ENCODE assay signal across 8 cellular contexts in the genomic region with DNA sequence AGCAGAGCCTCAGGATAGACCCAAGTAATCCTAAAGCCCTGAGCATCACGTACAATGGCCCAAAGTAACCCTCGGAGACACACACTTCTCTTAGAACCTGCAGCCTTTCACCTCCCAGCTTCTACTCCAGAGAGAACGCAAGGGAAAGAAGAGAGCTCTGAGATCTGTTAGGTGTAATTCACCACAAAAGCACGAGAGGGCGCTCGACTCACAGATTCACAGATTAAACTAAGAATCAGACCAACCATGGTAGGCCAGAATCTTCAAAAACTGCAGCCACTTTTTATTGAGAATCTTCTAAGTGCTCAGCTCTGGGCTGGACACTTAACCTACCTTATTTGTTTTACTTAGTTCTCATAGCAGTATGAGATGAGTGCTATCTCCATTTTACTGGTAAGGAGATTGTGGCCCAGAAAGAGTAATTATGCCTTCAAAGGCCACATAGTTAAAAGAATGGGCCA. TPM values are rescaled to one million over a fixed set of nuclear protein-coding genes. Genes with fewer than 3 reads are reported as not detected.
A peak's percentile ranks its signal among the peaks of the same experiment; 100 is the strongest.
DNase-seq lines count a peak whose midpoint lies in the region; ATAC-seq and TF ChIP-seq lines count a peak whose summit lies in the region.

No MANE protein-coding gene starts in this region.

- H3K36me3 Mint-ChIP-seq in dendritic cell treated with granulocyte-macrophage colony-stimulating factor and Interleukin-4, amounts not matched to agents 40 ng/mL and 50 ng/mL, for 4 days (ENCODE audit: low read depth): peaks cover 27% of the 10 kb centered on the region

- peak overlapping the region; percentile 70 to 86 for H3K27ac ChIP-seq in liver (ENCODE audit: low read depth in 1 of 2, low read length in 2 of 2)

- no peaks in the 10 kb centered on the region for H3K9me3 ChIP-seq in liver (ENCODE audit: control insufficient read depth in 4 of 4, low read length in 3 of 4)

- peaks cover 0 to 11% (median 4%) of the 10 kb centered on the region in 4 donors for H3K36me3 ChIP-seq in liver (ENCODE audit: control insufficient read depth in 4 of 4, insufficient read depth in 3 of 4, low read depth in 1 of 4, low read length in 3 of 4)

- peak; percentile 34 for ATAC-seq in HG03565 (IDR thresholded peaks at IDR 0.05; ENCODE audit: unreplicated experiment)
- ATAC-seq in HG02973 (IDR thresholded peaks at IDR 0.05; ENCODE audit: unreplicated experiment): no peak

- H3K4me3 ChIP-seq in liver (ENCODE audit: low read depth in 1 of 3, low read length in 3 of 3): peak overlapping the region in 2 of 3 donors; percentile 63 to 97

- peak overlapping the region; percentile 96 for H3K4me3 Mint-ChIP-seq in dendritic cell treated with granulocyte-macrophage colony-stimulating factor and Interleukin-4, amounts not matched to agents 40 ng/mL and 50 ng/mL, for 4 days

- no peaks in the 10 kb centered on the region for H3K27me3 Mint-ChIP-seq in dendritic cell treated with granulocyte-macrophage colony-stimulating factor and Interleukin-4, amounts not matched to agents 40 ng/mL and 50 ng/mL, for 4 days

- DNase-seq in NCI-H526 treated with DMSO at 0.1 percent for 48 hours (lab: John Stamatoyannopoulos, UW): peak; percentile 64
- DNase-seq in activated CD4-positive, alpha-beta T cell treated with anti-CD3 and anti-CD28 coated beads, Interleukin-2, amount 50 U/mL, for 1 hour: peak; percentile 88
- peak; percentile 92 to 94 for DNase-seq in stimulated activated CD4-positive, alpha-beta T cell treated with anti-CD3 and anti-CD28 coated beads, Interleukin-2, amount 100 ng/mL, for 48 hours

- peak overlapping the region in 1 of 2 donors; percentile 75 for H3K9ac ChIP-seq in liver (ENCODE audit: low read depth in 1 of 2, low read length in 2 of 2)

- H3K4me1 ChIP-seq in liver (ENCODE audit: control insufficient read depth in 4 of 4, insufficient read depth in 4 of 4, low read length in 3 of 4): peaks cover 2 to 24% (median 20%) of the 10 kb centered on the region in 4 donors

- intact Hi-C loops in dendritic cell treated with granulocyte-macrophage colony-stimulating factor and Interleukin-4, amounts not matched to agents 40 ng/mL and 50 ng/mL, for 4 days (cut with micrococcal nuclease): loop anchor here (1.0 to 5.0 kb wide), 3 partner anchors 37 to 124 kb away; partner anchors contain the start of gene WNT1

- no peaks in the 10 kb centered on the region for H3K9me3 Mint-ChIP-seq in dendritic cell treated with granulocyte-macrophage colony-stimulating factor and Interleukin-4, amounts not matched to agents 40 ng/mL and 50 ng/mL, for 4 days

- H3K4me1 Mint-ChIP-seq in dendritic cell treated with granulocyte-macrophage colony-stimulating factor and Interleukin-4, amounts not matched to agents 40 ng/mL and 50 ng/mL, for 4 days (ENCODE audit: low read depth): peaks cover 30% of the 10 kb centered on the region

- H3K27ac Mint-ChIP-seq in dendritic cell treated with granulocyte-macrophage colony-stimulating factor and Interleukin-4, amounts not matched to agents 40 ng/mL and 50 ng/mL, for 4 days: peak overlapping the region; percentile 90

- peak; percentile 99 for TF ChIP-seq RAD21 in liver (IDR thresholded peaks at IDR 0.05)

- no peaks in the 10 kb centered on the region for H3K27me3 ChIP-seq in liver (ENCODE audit: control insufficient read depth in 4 of 4, insufficient read depth in 4 of 4, low read length in 3 of 4)

- TF ChIP-seq CTCF in GM12801 (IDR thresholded peaks at IDR 0.05; ENCODE audit: extremely low read depth, insufficient read length) (peak; percentile 8), liver (IDR thresholded peaks at IDR 0.05; ENCODE audit: low read depth, low read length, missing input control) (peak; percentile 96)

- under 1% methylated on average over 6 of the region's 6 CpGs for WGBS in liver

TF ChIP-seq in liver, 16 proteins besides CTCF, POLR2A, EP300 and RAD21:
- TF ChIP-seq RXRA (IDR thresholded peaks at IDR 0.05) (peak in 1 of 2 donors; percentile 35), YY1 (IDR thresholded peaks at IDR 0.05) (no peak)
TF ChIP-seq in liver: peak in this region for 1.

RNA-seq across cellular contexts. Expression of gene DDX23, which starts 1.3 kb away (rescaled TPM):
- 10 to 100 TPM; 34.4 to 60.6 TPM for total RNA-seq in liver
- polyA plus RNA-seq in liver: 10 to 100 TPM; 16.9 to 25.1 TPM

RNA-seq across cellular contexts. Expression of gene RND1, which starts 12.4 kb away (rescaled TPM):
- 1 to 10 TPM; 7.7 to 8.5 TPM for total RNA-seq in liver
- polyA plus RNA-seq in liver: 10 to 100 TPM in 1 of 2 donors, 1 to 10 TPM in 1; 8.5 to 16.5 TPM

RNA-seq across cellular contexts. Expression of gene CACNB3, which starts 35.0 kb away (rescaled TPM):
- total RNA-seq in liver: 1 to 10 TPM; 1.4 to 1.9 TPM
- polyA plus RNA-seq in liver: under 1 TPM; 0.92 to 0.93 TPM
